Comparison of ENCODE assay signal across 9 cellular contexts in the genomic region with DNA sequence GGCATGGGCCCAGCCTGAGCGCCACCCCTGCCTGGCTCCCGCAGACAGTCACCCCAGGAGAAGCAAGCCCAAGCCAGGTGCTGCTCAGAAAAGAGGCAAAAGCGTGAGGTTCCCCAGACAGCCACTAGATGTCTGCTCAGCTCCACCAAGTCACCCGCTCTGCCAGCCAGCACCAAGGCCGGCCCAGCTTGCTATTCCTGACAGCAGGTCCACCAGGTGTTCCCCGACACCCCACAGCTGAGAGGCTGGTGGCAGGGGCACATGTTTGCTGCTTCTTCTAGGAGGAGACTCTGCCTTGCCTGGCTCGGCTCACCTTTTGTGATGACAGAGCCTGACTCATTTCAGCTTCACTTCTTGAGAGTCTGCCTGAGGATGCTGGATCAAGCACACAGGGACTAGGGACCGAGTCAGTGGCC.
DNase-seq lines count a peak whose midpoint lies in the region; ATAC-seq, FAIRE-seq and TF ChIP-seq lines count a peak whose summit lies in the region.
"Had no signal": no experiment of that assay in that cellular context is flagged by ENCODE, and none has a peak within 500 bp of the region (broad histone marks: within the 10 kb centered on the region; RNA-seq: fewer than 3 reads in every experiment).

No MANE protein-coding gene starts in this region.

- H3K36me3 Mint-ChIP-seq in stimulated activated memory B cell treated with anti-CD40 and anti-IgM and Interleukin-4, amounts not matched to agents 10 μg/mL and 1 μg/mL and 100 μg/mL, for 72 hours, result peaks cover 10% of the 10 kb centered on the region

- peak overlapping the region; percentile 73 for H3K27ac Mint-ChIP-seq in stimulated activated memory B cell treated with anti-CD40 and anti-IgM and Interleukin-4, amounts not matched to agents 10 μg/mL and 1 μg/mL and 100 μg/mL, for 72 hours

- TF ChIP-seq CTCF in bronchial epithelial cell (IDR thresholded peaks at IDR 0.05; ENCODE audit: insufficient read depth, low read length, severe bottlenecking), result peak; percentile 89

- no peaks in the 10 kb centered on the region for H3K9me3 Mint-ChIP-seq in stimulated activated memory B cell treated with anti-CD40 and anti-IgM and Interleukin-4, amounts not matched to agents 10 μg/mL and 1 μg/mL and 100 μg/mL, for 72 hours

- H3K36me3 ChIP-seq in bronchial epithelial cell (ENCODE audit: control insufficient read depth, insufficient read depth, low read length), result no peaks in the 10 kb centered on the region

- no peak overlapping the region for H3K4me3 Mint-ChIP-seq in stimulated activated memory B cell treated with anti-CD40 and anti-IgM and Interleukin-4, amounts not matched to agents 10 μg/mL and 1 μg/mL and 100 μg/mL, for 72 hours

- H3K27me3 Mint-ChIP-seq in stimulated activated memory B cell treated with anti-CD40 and anti-IgM and Interleukin-4, amounts not matched to agents 10 μg/mL and 1 μg/mL and 100 μg/mL, for 72 hours, result no peaks in the 10 kb centered on the region

- FAIRE-seq in bronchial epithelial cell (lab: Jason Lieb, UNC), result no peak
- FAIRE-seq: colon had no signal

- peak; percentile 47 for DNase-seq in NCI-H1436 (lab: John Stamatoyannopoulos, UW)
- no peak for DNase-seq in NCI-H1436 treated with DMSO at 0.1 percent for 48 hours (lab: John Stamatoyannopoulos, UW)
- peak; percentile 36 for DNase-seq in LHCN-M2 (ENCODE audit: low read depth)
- DNase-seq in RPMI7951 (ENCODE audit: low read depth), result peak; percentile 62
- DNase-seq in bronchial epithelial cell (ENCODE audit: low read depth), result peak; percentile 60
- peak; percentile 91 for DNase-seq in islet precursor cell

- H3K4me3 ChIP-seq in bronchial epithelial cell (ENCODE audit: low read depth, low read length), result no peak overlapping the region

- H3K27me3 ChIP-seq in bronchial epithelial cell (ENCODE audit: control insufficient read depth, insufficient read depth, low read length), result no peaks in the 10 kb centered on the region

- peak; percentile 86 for ATAC-seq in GM21723 (IDR thresholded peaks at IDR 0.05; ENCODE audit: unreplicated experiment)
- peak; percentile 81 for ATAC-seq in stimulated activated memory B cell treated with anti-CD40 and anti-IgM and Interleukin-4, amounts not matched to agents 10 μg/mL and 1 μg/mL and 100 μg/mL, for 72 hours

- peaks cover 24% of the 10 kb centered on the region for H3K4me1 Mint-ChIP-seq in stimulated activated memory B cell treated with anti-CD40 and anti-IgM and Interleukin-4, amounts not matched to agents 10 μg/mL and 1 μg/mL and 100 μg/mL, for 72 hours
